In the genomic region with DNA sequence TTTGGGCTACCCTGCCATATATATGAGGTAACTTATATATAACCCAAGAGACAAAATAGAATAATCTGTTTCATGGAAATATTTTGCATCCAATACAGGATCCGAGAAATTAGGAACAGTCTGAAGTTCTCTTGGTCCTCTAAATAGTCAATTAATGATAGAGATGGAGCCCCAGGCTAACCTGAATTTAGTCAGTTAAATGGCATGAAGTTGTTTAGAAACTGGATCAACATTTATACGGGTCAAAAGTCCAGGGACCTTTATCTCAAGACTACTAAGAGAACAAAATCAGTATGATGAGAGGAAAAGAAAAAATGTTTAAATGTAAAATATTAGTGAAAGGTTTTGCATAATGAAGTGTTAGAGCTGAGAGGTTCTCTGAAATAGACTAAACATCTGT, we compare ENCODE assay signal across 8 cellular contexts.
"Had no signal": no experiment of that assay in that cellular context is flagged by ENCODE, and none has a peak within 500 bp of the region (broad histone marks: within the 10 kb centered on the region; RNA-seq: fewer than 3 reads in every experiment).

No MANE protein-coding gene starts in this region.

- DNase-seq: H9, HCEC 1CT, KBM-7 had no signal

- H3K27ac ChIP-seq: HL-60, KMS-11 had no signal

- FAIRE-seq: H1, HepG2 had no signal

- H3K4me2 ChIP-seq: GM23338, KMS-11 had no signal

- ATAC-seq: GM23338, HepG2 had no signal

- H3K4me3 ChIP-seq: GM23338 had no signal
